In genomic region chr16:4748682-4749411, GRCh38 we compare ENCODE assay signal across 33 cellular contexts. TPM values are rescaled to one million over a fixed set of nuclear protein-coding genes. Genes with fewer than 3 reads are reported as not detected.
DNase-seq lines count a peak whose midpoint lies in the region; ATAC-seq, FAIRE-seq and TF ChIP-seq lines count a peak whose summit lies in the region.
"Had no signal": no experiment of that assay in that cellular context is flagged by ENCODE, and none has a peak within 500 bp of the region (broad histone marks: within the 10 kb centered on the region; RNA-seq: fewer than 3 reads in every experiment).

No MANE protein-coding gene starts in this region.

- peak overlapping the region; percentile 44 for H3K27ac ChIP-seq in KOPT-K1 (ENCODE audit: low read depth, low read length, poor library complexity, severe bottlenecking)
- H3K27ac ChIP-seq in GM12878 (ENCODE audit: control insufficient read depth, insufficient read depth) = peak overlapping the region; percentile 8; the same call in 1 of the 2 replicates
- no peak overlapping the region for H3K27ac ChIP-seq in neuronal stem cell (replicated peaks; ENCODE audit: low read length)
- H3K27ac ChIP-seq: breast epithelium, ovary, upper lobe of right lung had no signal

- no peaks in the 10 kb centered on the region for H3K36me3 Mint-ChIP-seq in activated naive CD4-positive, alpha-beta T cell treated with anti-CD3 and anti-CD28 coated beads, Interleukin-2, amount 50 U/mL, for 24 hours
- H3K36me3 Mint-ChIP-seq: naive B cell had no signal

- H3K27me3 Mint-ChIP-seq in activated naive CD4-positive, alpha-beta T cell treated with anti-CD3 and anti-CD28 coated beads, Interleukin-2, amount 50 U/mL, for 24 hours = no peaks in the 10 kb centered on the region
- H3K27me3 Mint-ChIP-seq: naive B cell had no signal

- no peaks in the 10 kb centered on the region for H3K9me3 ChIP-seq in KOPT-K1 (ENCODE audit: insufficient read depth, low read length, poor library complexity, severe bottlenecking)
- no peaks in the 10 kb centered on the region for H3K9me3 ChIP-seq in GM12878 (replicated peaks; ENCODE audit: control insufficient read depth, insufficient read depth, low read length)
- H3K9me3 ChIP-seq in neuronal stem cell (replicated peaks in 1 of 2; ENCODE audit: control insufficient read depth in 2 of 2, insufficient read depth in 1 of 2, low read depth in 1 of 2, low read length in 2 of 2) = no peaks in the 10 kb centered on the region
- H3K9me3 ChIP-seq: breast epithelium, ovary, upper lobe of right lung had no signal

- H3K23ac ChIP-seq in neuronal stem cell (ENCODE audit: low read depth, low read length, poor library complexity) = peak overlapping the region; percentile 30

- 91% methylated on average over 16 of the region's 16 CpGs for WGBS in GM12878 (ENCODE audit: insufficient coverage, insufficient replicate concordance, low lambda C conversion rate, missing lambda C conversion rate)
- no CpG with 5 or more reads among the region's 16 CpGs for WGBS in neuronal stem cell (ENCODE audit: extremely low coverage in 2 of 2, insufficient read length in 2 of 2, insufficient replicate concordance in 1 of 2), 2 donors

- H3K4me3 Mint-ChIP-seq in activated naive CD4-positive, alpha-beta T cell treated with anti-CD3 and anti-CD28 coated beads, Interleukin-2, amount 50 U/mL, for 24 hours = no peak overlapping the region

- SMC1A ChIA-PET in GM12878 (lab: Charles Lee; ENCODE audit: uncharacterized antibody, unreplicated experiment) = interaction anchor here (1.2 kb wide), 1 partner anchor 17 kb away, joined by 4 read pairs; no protein-coding TSS in a partner anchor

- intact Hi-C loops in GM12878 (cut with micrococcal nuclease; ENCODE audit: unreplicated experiment) = no loop called here

- no peak overlapping the region for H2BK15ac ChIP-seq in neuronal stem cell (ENCODE audit: low read length)

- no peaks in the 10 kb centered on the region for H3K79me1 ChIP-seq in neuronal stem cell (ENCODE audit: low read depth, low read length)

- H2AK5ac ChIP-seq in neuronal stem cell (ENCODE audit: low read depth, low read length) = peak overlapping the region; percentile 69

- no peak overlapping the region for H2AFZ ChIP-seq in GM12878 (ENCODE audit: control insufficient read depth, low read depth, low read length)
- no peak overlapping the region for H2AFZ ChIP-seq in neuronal stem cell (ENCODE audit: low read length)

- ATAC-seq in GM12878 (no peak), HG03469 (IDR thresholded peaks at IDR 0.05; ENCODE audit: unreplicated experiment) (no peak)
- ATAC-seq: upper lobe of right lung had no signal

- no peaks in the 10 kb centered on the region for H4K20me1 ChIP-seq in GM12878 (ENCODE audit: control insufficient read depth, insufficient read depth)

- CTCF ChIA-PET in GM12878 (lab: Yijun Ruan, JAX) = interaction anchor here (0.9 kb wide), 1 partner anchor 14 kb away, joined by 3 read pairs; the partner anchor contains the start of gene DNAAF8

- peak overlapping the region; percentile 93 for H3K27ac Mint-ChIP-seq in activated naive CD4-positive, alpha-beta T cell treated with anti-CD3 and anti-CD28 coated beads, Interleukin-2, amount 50 U/mL, for 24 hours

- no peak overlapping the region for H3K4me2 ChIP-seq in GM12878 (ENCODE audit: control insufficient read depth, insufficient read depth)
- no peak overlapping the region for H3K4me2 ChIP-seq in neuronal stem cell (ENCODE audit: insufficient read depth, low read length, poor library complexity, severe bottlenecking)

- H3K4ac ChIP-seq in neuronal stem cell (ENCODE audit: low read length) = no peak overlapping the region

- no peaks in the 10 kb centered on the region for H3K9me3 Mint-ChIP-seq in activated naive CD4-positive, alpha-beta T cell treated with anti-CD3 and anti-CD28 coated beads, Interleukin-2, amount 50 U/mL, for 24 hours
- H3K9me3 Mint-ChIP-seq: naive B cell had no signal

- H3K9ac ChIP-seq in GM12878 (ENCODE audit: control insufficient read depth, insufficient read depth, low read length) = no peak overlapping the region
- H3K9ac ChIP-seq in neuronal stem cell (ENCODE audit: low read depth, low read length, poor library complexity) = peak overlapping the region; percentile 12

- no TSS peak for BruUV-seq in GM12878 (replicated peaks; lab: Mats Ljungman, UMichigan)

- H3K4me1 ChIP-seq in GM12878 (ENCODE audit: control insufficient read depth, insufficient read depth, low read length) (peaks cover 12% of the 10 kb centered on the region), neuronal stem cell (ENCODE audit: control insufficient read depth in 2 of 2, insufficient read depth in 1 of 2, low read depth in 1 of 2, low read length in 2 of 2) (peaks cover 0 to 7% of the 10 kb centered on the region in 2 donors)
- H3K4me1 ChIP-seq: breast epithelium, upper lobe of right lung had no signal

- TF ChIP-seq RAD21 in GM12878 (IDR thresholded peaks at IDR 0.05; ENCODE audit: insufficient read depth, low read depth, low read length) = no peak

- H2BK5ac ChIP-seq in neuronal stem cell (ENCODE audit: low read length) = peak overlapping the region; percentile 49

- no peak overlapping the region for H2BK12ac ChIP-seq in neuronal stem cell (ENCODE audit: low read length)

- H3K18ac ChIP-seq in neuronal stem cell (ENCODE audit: low read length) = no peak overlapping the region

- no peak for FAIRE-seq in GM12878 (lab: Jason Lieb, UNC)
- FAIRE-seq: colon, GM12892, H54, keratinocyte, small intestine had no signal

- no peak overlapping the region for H3K14ac ChIP-seq in neuronal stem cell (ENCODE audit: low read length)

- H3K4me3 ChIP-seq in GM12878 (no peak overlapping the region), neuronal stem cell (ENCODE audit: low read length in 2 of 2) (no peak overlapping the region)
- H3K4me3 ChIP-seq: breast epithelium, ovary, upper lobe of right lung had no signal

- no peaks in the 10 kb centered on the region for H3K79me2 ChIP-seq in GM12878 (ENCODE audit: control insufficient read depth, insufficient read depth, low read length)

- H3K36me3 ChIP-seq in KOPT-K1 (ENCODE audit: insufficient read depth, low read length) (peaks cover 34% of the 10 kb centered on the region), GM12878 (ENCODE audit: control insufficient read depth in 2 of 2, insufficient read depth in 2 of 2, low read length in 1 of 2) (peaks cover 4 to 13% of the 10 kb centered on the region in 2 experiments), neuronal stem cell (replicated peaks in 1 of 2; ENCODE audit: control insufficient read depth in 2 of 2, insufficient read depth in 2 of 2, low read length in 2 of 2) (peaks cover 19 to 37% of the 10 kb centered on the region in 2 donors)
- H3K36me3 ChIP-seq: ovary had no signal

- RAD21 ChIA-PET in GM12878 (lab: Charles Lee; ENCODE audit: unreplicated experiment) = interaction anchor here (1.0 to 2.0 kb wide), 2 partner anchors 14 to 32 kb away, joined by 3 to 4 read pairs; partner anchors contain the start of gene DNAAF8

- POLR2A ChIA-PET in GM12878 (lab: Charles Lee) = interaction anchor here (0.6 to 1.6 kb wide), 2 partner anchors 10 to 14 kb away, joined by 3 to 4 read pairs; partner anchors contain the start of gene DNAAF8

- H2BK120ac ChIP-seq in neuronal stem cell (ENCODE audit: low read depth, low read length) = no peak overlapping the region

- TF ChIP-seq EP300 in GM12878 (IDR thresholded peaks at IDR 0.05; ENCODE audit: borderline replicate concordance in 1 of 2, control insufficient read depth in 1 of 2, low read depth in 2 of 2, low read length in 2 of 2) = no peak

- H3K4me1 Mint-ChIP-seq in activated naive CD4-positive, alpha-beta T cell treated with anti-CD3 and anti-CD28 coated beads, Interleukin-2, amount 50 U/mL, for 24 hours = peaks cover 12% of the 10 kb centered on the region

- H4K91ac ChIP-seq in neuronal stem cell (ENCODE audit: low read depth, low read length, poor library complexity) = no peak overlapping the region

- TF ChIP-seq POLR2A in GM12878 (IDR thresholded peaks at IDR 0.05; ENCODE audit: low read depth, low read length) = no peak

- in situ Hi-C loops in GM12878 (cut with MboI) = no loop called here

- no peak for DNase-seq in activated naive CD4-positive, alpha-beta T cell treated with anti-CD3 and anti-CD28 coated beads, Interleukin-2, amount 50 U/mL, for 16 hours
- DNase-seq in GM12878 (ENCODE audit: low read depth, low spot score) (no peak), neuronal stem cell (ENCODE audit: low spot score) (no peak), SK-N-DZ (ENCODE audit: low spot score) (no peak), T-helper 9 cell (no peak)
- DNase-seq: activated CD4-positive, alpha-beta T cell treated with anti-CD3 and anti-CD28 coated beads, Interleukin-2, amount 50 U/mL, for 48 hours; activated CD4-positive, CD25-positive, alpha-beta regulatory T cell; activated gamma-delta T cell; C1 segment of cervical spinal cord; effector CD8-positive, alpha-beta T cell; EL; naive B cell; NCI-H1105 treated with DMSO at 0.1 percent for 48 hours; NCI-H1930; NCI-H526; ovary; Right ventricle myocardium superior; small intestine; substantia nigra; upper lobe of right lung had no signal

- H4K8ac ChIP-seq in neuronal stem cell (ENCODE audit: low read depth, low read length) = no peak overlapping the region

- H3K27me3 ChIP-seq in GM12878 (replicated peaks in 1 of 2; ENCODE audit: control insufficient read depth in 2 of 2, insufficient read depth in 2 of 2, low read length in 1 of 2) (no peaks in the 10 kb centered on the region), neuronal stem cell (ENCODE audit: control insufficient read depth in 3 of 3, insufficient read depth in 3 of 3, low read depth in 1 of 3, low read length in 3 of 3) (no peaks in the 10 kb centered on the region)
- H3K27me3 ChIP-seq: breast epithelium, ovary, upper lobe of right lung had no signal

- TF ChIP-seq CTCF in GM12878 (IDR thresholded peaks at IDR 0.05 in 2 of 3, conservative IDR thresholded peaks at IDR 0.05 in 1 of 3; ENCODE audit: control insufficient read depth in 2 of 3, extremely low read depth in 1 of 3, insufficient read depth in 1 of 3, low read depth in 3 of 3, low read length in 3 of 3) = no peak

RNA-seq across cellular contexts. Expression of gene DNAAF8, which starts 14.5 kb away (rescaled TPM):
- not detected in 2 replicates for total RNA-seq in GM12878 (2013; cell fraction: nucleolus; rRNA removed)
- total RNA-seq in GM12878 (2014; rRNA removed) (0.22 and 0.56 TPM in 2 replicates), GM12878 (2014; rRNA removed; fragmentation: Illumina TruSeq; extraction: Trizol) (0.09 and 0.22 TPM in 2 replicates), GM12878 (2021) (0.21 and 0.36 TPM in 2 replicates)
- 0.39 TPM for polyA plus RNA-seq in GM12878 (2011; ENCODE audit: low read depth)
- polyA plus RNA-seq in GM12878 (2011; rRNA removed) (0.03 and 0.22 TPM in 2 replicates), GM12878 (2014; fragmentation: Illumina TruSeq; extraction: Trizol) (0.01 TPM in 1 of 2 replicates, not detected in the other), GM12878 (2014; fragmentation: Nextera tagmentation; extraction: Ambion mirVana) (not detected), GM12878 (2014; rRNA removed) (0.13 and 0.16 TPM in 2 replicates), GM12878 (2016; fragmentation: Nextera tagmentation; extraction: Ambion mirVana) (under 1 TPM; 0.21 to 0.78 TPM)
- 0.24 and 0.30 TPM in 2 replicates for polyA plus RNA-seq in GM12878 (2011; cell fraction: cytosol; rRNA removed)
- 0.31 and 0.37 TPM in 2 replicates for polyA plus RNA-seq in GM12878 (2011; cell fraction: nucleus; rRNA removed)
- 0.31 and 0.51 TPM in 2 replicates for polyA plus RNA-seq in GM12878 (2012)
- polyA minus RNA-seq in GM12878 (2011; rRNA and poly(A)+ RNA removed) = 0.07 and 0.57 TPM in 2 replicates
- polyA minus RNA-seq in GM12878 (2011; cell fraction: cytosol; rRNA and poly(A)+ RNA removed) = not detected in 2 replicates
- not detected in 2 replicates for polyA minus RNA-seq in GM12878 (2011; cell fraction: nucleus; rRNA and poly(A)+ RNA removed)
- 0.29 TPM for polyA plus RNA-seq in neuronal stem cell (2013, experiment 1 of 2)
- polyA plus RNA-seq in neuronal stem cell (2013, experiment 2 of 2) = 0.17 TPM
- 0.14 and 0.36 TPM in 2 replicates for polyA plus RNA-seq in SK-N-DZ (2014; cell fraction: cytosol; rRNA removed)
- polyA plus RNA-seq in SK-N-DZ (2014; cell fraction: nucleus; rRNA removed) = 0.43 and 0.60 TPM in 2 replicates

RNA-seq across cellular contexts. Expression of gene ANKS3, which starts 14.8 kb away (rescaled TPM):
- total RNA-seq in GM12878 (2013; cell fraction: nucleolus; rRNA removed) = 76.7 and 79.0 TPM in 2 replicates
- 11.2 and 14.2 TPM in 2 replicates for total RNA-seq in GM12878 (2014; rRNA removed)
- total RNA-seq in GM12878 (2014; rRNA removed; fragmentation: Illumina TruSeq; extraction: Trizol) = 6.7 and 8.2 TPM in 2 replicates
- total RNA-seq in GM12878 (2021) = 12.9 and 13.4 TPM in 2 replicates
- polyA plus RNA-seq in GM12878 (2011; ENCODE audit: low read depth) = 3.7 TPM
- polyA plus RNA-seq in GM12878 (2011; rRNA removed) = 7.0 and 9.1 TPM in 2 replicates
- polyA plus RNA-seq in GM12878 (2011; cell fraction: cytosol; rRNA removed) = 5.9 and 10.5 TPM in 2 replicates
- 41.4 and 52.5 TPM in 2 replicates for polyA plus RNA-seq in GM12878 (2011; cell fraction: nucleus; rRNA removed)
- 7.3 and 7.7 TPM in 2 replicates for polyA plus RNA-seq in GM12878 (2012)
- 4.3 and 5.0 TPM in 2 replicates for polyA plus RNA-seq in GM12878 (2014; fragmentation: Illumina TruSeq; extraction: Trizol)
- polyA plus RNA-seq in GM12878 (2014; fragmentation: Nextera tagmentation; extraction: Ambion mirVana) = under 1 TPM; 0.29 to 0.52 TPM
- 12.2 and 15.4 TPM in 2 replicates for polyA plus RNA-seq in GM12878 (2014; rRNA removed)
- polyA plus RNA-seq in GM12878 (2016; fragmentation: Nextera tagmentation; extraction: Ambion mirVana) = 1 to 10 TPM; 7.7 to 8.8 TPM
- polyA minus RNA-seq in GM12878 (2011; rRNA and poly(A)+ RNA removed) = 16.3 and 18.0 TPM in 2 replicates
- 4.5 and 9.0 TPM in 2 replicates for polyA minus RNA-seq in GM12878 (2011; cell fraction: cytosol; rRNA and poly(A)+ RNA removed)
- polyA minus RNA-seq in GM12878 (2011; cell fraction: nucleus; rRNA and poly(A)+ RNA removed) = 10.6 and 23.4 TPM in 2 replicates
- 10.9 TPM for polyA plus RNA-seq in neuronal stem cell (2013, experiment 1 of 2)
- polyA plus RNA-seq in neuronal stem cell (2013, experiment 2 of 2) = 11.0 TPM
- 33.9 and 46.6 TPM in 2 replicates for polyA plus RNA-seq in SK-N-DZ (2014; cell fraction: cytosol; rRNA removed)
- polyA plus RNA-seq in SK-N-DZ (2014; cell fraction: nucleus; rRNA removed) = 92.4 and 96.7 TPM in 2 replicates

RNA-seq across cellular contexts. Expression of gene ZNF500, which starts 18.1 kb away (rescaled TPM):
- total RNA-seq in GM12878 (2013; cell fraction: nucleolus; rRNA removed) = 34.4 and 34.9 TPM in 2 replicates
- total RNA-seq in GM12878 (2014; rRNA removed) (6.2 and 7.1 TPM in 2 replicates), GM12878 (2014; rRNA removed; fragmentation: Illumina TruSeq; extraction: Trizol) (3.5 and 4.2 TPM in 2 replicates), GM12878 (2021) (9.5 and 13.1 TPM in 2 replicates)
- polyA plus RNA-seq in GM12878 (2011; ENCODE audit: low read depth) = 2.3 TPM
- polyA plus RNA-seq in GM12878 (2011; rRNA removed) (2.5 and 4.9 TPM in 2 replicates), GM12878 (2014; fragmentation: Illumina TruSeq; extraction: Trizol) (1.3 and 3.2 TPM in 2 replicates), GM12878 (2014; fragmentation: Nextera tagmentation; extraction: Ambion mirVana) (1 to 10 TPM in 1 of 2 experiments, under 1 TPM in 1; 0.99 to 1.0 TPM), GM12878 (2014; rRNA removed) (6.4 and 8.2 TPM in 2 replicates), GM12878 (2016; fragmentation: Nextera tagmentation; extraction: Ambion mirVana) (1 to 10 TPM; 6.7 to 7.7 TPM)
- 5.6 and 7.4 TPM in 2 replicates for polyA plus RNA-seq in GM12878 (2011; cell fraction: cytosol; rRNA removed)
- polyA plus RNA-seq in GM12878 (2011; cell fraction: nucleus; rRNA removed) = 11.2 and 13.0 TPM in 2 replicates
- polyA plus RNA-seq in GM12878 (2012) = 3.8 and 4.8 TPM in 2 replicates
- polyA minus RNA-seq in GM12878 (2011; rRNA and poly(A)+ RNA removed) = 5.9 and 8.9 TPM in 2 replicates
- polyA minus RNA-seq in GM12878 (2011; cell fraction: cytosol; rRNA and poly(A)+ RNA removed) = 2.3 and 2.9 TPM in 2 replicates
- 4.4 and 11.5 TPM in 2 replicates for polyA minus RNA-seq in GM12878 (2011; cell fraction: nucleus; rRNA and poly(A)+ RNA removed)
- polyA plus RNA-seq in neuronal stem cell (2013, experiment 1 of 2) = 5.5 TPM
- 5.4 TPM for polyA plus RNA-seq in neuronal stem cell (2013, experiment 2 of 2)
- 22.1 and 25.7 TPM in 2 replicates for polyA plus RNA-seq in SK-N-DZ (2014; cell fraction: cytosol; rRNA removed)
- 21.7 and 22.9 TPM in 2 replicates for polyA plus RNA-seq in SK-N-DZ (2014; cell fraction: nucleus; rRNA removed)

RNA-seq across cellular contexts. Expression of gene SEPTIN12, which starts 39.3 kb away (rescaled TPM):
- total RNA-seq in GM12878 (2013; cell fraction: nucleolus; rRNA removed) = not detected in 2 replicates
- total RNA-seq in GM12878 (2014; rRNA removed) (not detected in 2 replicates), GM12878 (2014; rRNA removed; fragmentation: Illumina TruSeq; extraction: Trizol) (not detected in 2 replicates), GM12878 (2021) (not detected in 2 replicates)
- not detected for polyA plus RNA-seq in GM12878 (2011; ENCODE audit: low read depth)
- polyA plus RNA-seq in GM12878 (2011; rRNA removed) (not detected in 2 replicates), GM12878 (2014; fragmentation: Illumina TruSeq; extraction: Trizol) (not detected in 2 replicates), GM12878 (2014; fragmentation: Nextera tagmentation; extraction: Ambion mirVana) (not detected), GM12878 (2014; rRNA removed) (not detected in 2 replicates), GM12878 (2016; fragmentation: Nextera tagmentation; extraction: Ambion mirVana) (not detected)
- polyA plus RNA-seq in GM12878 (2011; cell fraction: cytosol; rRNA removed) = not detected in 2 replicates
- 0.24 TPM in 1 of 2 replicates, not detected in the other for polyA plus RNA-seq in GM12878 (2011; cell fraction: nucleus; rRNA removed)
- not detected in 2 replicates for polyA plus RNA-seq in GM12878 (2012)
- not detected in 2 replicates for polyA minus RNA-seq in GM12878 (2011; rRNA and poly(A)+ RNA removed)
- polyA minus RNA-seq in GM12878 (2011; cell fraction: cytosol; rRNA and poly(A)+ RNA removed) = not detected in 2 replicates
- polyA minus RNA-seq in GM12878 (2011; cell fraction: nucleus; rRNA and poly(A)+ RNA removed) = not detected in 2 replicates
- polyA plus RNA-seq in neuronal stem cell (2013, experiment 1 of 2) = 0.81 TPM
- 0.47 TPM for polyA plus RNA-seq in neuronal stem cell (2013, experiment 2 of 2)
- polyA plus RNA-seq in SK-N-DZ (2014; cell fraction: cytosol; rRNA removed) = not detected in 2 replicates
- polyA plus RNA-seq in SK-N-DZ (2014; cell fraction: nucleus; rRNA removed) = 0.61 TPM in 1 of 2 replicates, not detected in the other
- total RNA-seq: A673, breast epithelium, fibroblast of villous mesenchyme, liver, MCF 10A, renal cortical epithelial cell, Right ventricle myocardium superior, upper lobe of right lung had no signal
- polyA plus RNA-seq: keratinocyte, liver, ovary, small intestine had no signal

RNA-seq across cellular contexts. Expression of gene SMIM22, which starts 46.3 kb away (rescaled TPM):
- total RNA-seq in GM12878 (2013; cell fraction: nucleolus; rRNA removed) = not detected in 2 replicates
- not detected in 2 replicates for total RNA-seq in GM12878 (2014; rRNA removed)
- not detected in 2 replicates for total RNA-seq in GM12878 (2014; rRNA removed; fragmentation: Illumina TruSeq; extraction: Trizol)
- 0.61 TPM in 1 of 2 replicates, not detected in the other for total RNA-seq in GM12878 (2021)
- polyA plus RNA-seq in GM12878 (2011; ENCODE audit: low read depth) = not detected
- polyA plus RNA-seq in GM12878 (2011; rRNA removed) = 0.26 and 0.83 TPM in 2 replicates
- 1.3 TPM in 2 replicates for polyA plus RNA-seq in GM12878 (2011; cell fraction: cytosol; rRNA removed)
- polyA plus RNA-seq in GM12878 (2011; cell fraction: nucleus; rRNA removed) = 1.5 and 2.1 TPM in 2 replicates
- polyA plus RNA-seq in GM12878 (2012) = not detected in 2 replicates
- not detected in 2 replicates for polyA plus RNA-seq in GM12878 (2014; fragmentation: Illumina TruSeq; extraction: Trizol)
- polyA plus RNA-seq in GM12878 (2014; fragmentation: Nextera tagmentation; extraction: Ambion mirVana) = not detected
- polyA plus RNA-seq in GM12878 (2014; rRNA removed) = not detected in 2 replicates
- not detected for polyA plus RNA-seq in GM12878 (2016; fragmentation: Nextera tagmentation; extraction: Ambion mirVana)
- not detected in 2 replicates for polyA minus RNA-seq in GM12878 (2011; rRNA and poly(A)+ RNA removed)
- not detected in 2 replicates for polyA minus RNA-seq in GM12878 (2011; cell fraction: cytosol; rRNA and poly(A)+ RNA removed)
- polyA minus RNA-seq in GM12878 (2011; cell fraction: nucleus; rRNA and poly(A)+ RNA removed) = not detected in 2 replicates
- polyA plus RNA-seq in neuronal stem cell (2013, experiment 1 of 2) = not detected
- not detected for polyA plus RNA-seq in neuronal stem cell (2013, experiment 2 of 2)
- not detected in 2 replicates for polyA plus RNA-seq in SK-N-DZ (2014; cell fraction: cytosol; rRNA removed)
- not detected in 2 replicates for polyA plus RNA-seq in SK-N-DZ (2014; cell fraction: nucleus; rRNA removed)
- total RNA-seq: A673, fibroblast of villous mesenchyme, renal cortical epithelial cell, Right ventricle myocardium superior had no signal
- polyA plus RNA-seq: ovary had no signal
